Comparison of ENCODE assay signal across 8 cellular contexts in the genomic region with DNA sequence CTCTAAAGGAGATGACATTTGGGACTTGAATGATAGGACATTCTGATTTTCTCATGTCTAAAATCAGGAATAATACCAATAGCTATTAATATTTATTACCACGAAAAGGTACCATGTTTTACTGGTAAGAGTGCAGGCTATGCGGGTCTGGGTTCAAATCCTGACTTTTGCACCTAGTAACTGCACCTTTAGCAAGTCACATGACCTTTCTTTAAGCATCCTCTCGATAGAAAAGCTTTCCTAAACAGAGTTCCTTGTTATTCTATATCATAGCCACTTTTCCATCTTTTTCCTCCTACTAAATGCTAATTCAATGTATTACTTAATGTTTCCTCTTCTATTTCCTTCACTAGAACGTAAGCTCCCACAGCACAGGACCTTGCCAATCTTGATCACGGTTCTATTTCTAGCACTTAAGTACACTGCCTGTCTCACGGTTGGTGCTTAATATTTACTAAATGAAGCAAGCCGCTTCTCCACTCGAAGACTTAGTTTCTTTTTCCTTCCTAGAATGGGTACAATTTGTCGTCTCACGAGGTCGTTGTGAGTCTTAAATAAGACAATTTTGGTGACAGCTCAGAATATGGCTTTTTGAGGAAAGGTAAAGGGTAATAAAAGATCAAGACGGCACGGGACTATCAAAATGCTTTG. TPM values are rescaled to one million over a fixed set of nuclear protein-coding genes. Genes with fewer than 3 reads are reported as not detected.
DNase-seq lines count a peak whose midpoint lies in the region; ATAC-seq and TF ChIP-seq lines count a peak whose summit lies in the region.

No MANE protein-coding gene starts in this region.

- no peaks in the 10 kb centered on the region for H3K27me3 ChIP-seq in Loucy (ENCODE audit: insufficient read depth, low read length, poor library complexity, severe bottlenecking)

- H3K27me3 Mint-ChIP-seq in central memory CD8-positive, alpha-beta T cell: no peaks in the 10 kb centered on the region
- no peaks in the 10 kb centered on the region for H3K27me3 Mint-ChIP-seq in mesothelial cell of epicardium (ENCODE audit: low read depth)

- H3K27ac Mint-ChIP-seq in central memory CD8-positive, alpha-beta T cell (ENCODE audit: low read depth): peak overlapping the region; percentile 99
- H3K27ac Mint-ChIP-seq in mesothelial cell of epicardium: peak overlapping the region; percentile 99

- TF ChIP-seq CTCF in Loucy (conservative IDR thresholded peaks at IDR 0.05; ENCODE audit: low read length) (no peak), mesothelial cell of epicardium (IDR thresholded peaks at IDR 0.05; ENCODE audit: unreplicated experiment) (no peak)

- no peaks in the 10 kb centered on the region for H3K9me3 Mint-ChIP-seq in central memory CD8-positive, alpha-beta T cell
- H3K9me3 Mint-ChIP-seq in mesothelial cell of epicardium: no peaks in the 10 kb centered on the region

- H3K79me2 ChIP-seq in Loucy (ENCODE audit: insufficient read depth, low read length): peaks cover 80% of the 10 kb centered on the region

- DNase-seq in CD1c-positive myeloid dendritic cell (ENCODE audit: extremely low spot score): peak; percentile 24
- no peak for DNase-seq in central memory CD8-positive, alpha-beta T cell (ENCODE audit: low spot score in 2 of 2)
- no peak for DNase-seq in mesothelial cell of epicardium (ENCODE audit: low spot score in 2 of 2, unreplicated experiment in 2 of 2)
- DNase-seq in NCI-H187 treated with DMSO at 0.1 percent for 48 hours (lab: John Stamatoyannopoulos, UW): no peak
- no peak for DNase-seq in NCI-H1048 (lab: John Stamatoyannopoulos, UW)

- H3K9ac ChIP-seq in Loucy (ENCODE audit: low read depth, low read length, poor library complexity, severe bottlenecking): peak overlapping the region; percentile 92

- peak overlapping the region; percentile 92 for H3K4me3 Mint-ChIP-seq in central memory CD8-positive, alpha-beta T cell
- H3K4me3 Mint-ChIP-seq in mesothelial cell of epicardium: peak overlapping the region; percentile 98

- no peaks in the 10 kb centered on the region for H3K9me2 ChIP-seq in Loucy (replicated peaks; ENCODE audit: low read depth, low read length)

- peaks cover 58% of the 10 kb centered on the region for H3K4me1 Mint-ChIP-seq in central memory CD8-positive, alpha-beta T cell
- H3K4me1 Mint-ChIP-seq in mesothelial cell of epicardium: peaks cover 29% of the 10 kb centered on the region

- peak; percentile 16 for ATAC-seq in central memory CD8-positive, alpha-beta T cell (replicated peaks; ENCODE audit: extremely low read depth, poor library complexity, severe bottlenecking)
- ATAC-seq in HG03139 (IDR thresholded peaks at IDR 0.05; ENCODE audit: unreplicated experiment) (no peak), GM19035 (IDR thresholded peaks at IDR 0.05; ENCODE audit: unreplicated experiment) (no peak)

- H2AFZ ChIP-seq in Loucy (ENCODE audit: low read length): peak overlapping the region; percentile 94; the same call in 1 of the 2 replicates

- peaks cover 38% of the 10 kb centered on the region for H3K36me3 Mint-ChIP-seq in central memory CD8-positive, alpha-beta T cell (ENCODE audit: insufficient read depth)
- H3K36me3 Mint-ChIP-seq in mesothelial cell of epicardium: peaks cover 7% of the 10 kb centered on the region

- peak overlapping the region; percentile 86 for H3K4me3 ChIP-seq in Loucy (ENCODE audit: low read length, poor library complexity, severe bottlenecking)

- H4K20me1 ChIP-seq in Loucy (ENCODE audit: insufficient read depth, low read length, poor library complexity, severe bottlenecking): peaks cover 28% of the 10 kb centered on the region

- peaks cover 49% of the 10 kb centered on the region for H3K4me1 ChIP-seq in Loucy (ENCODE audit: insufficient read depth, low read length, poor library complexity, severe bottlenecking)

- no peaks in the 10 kb centered on the region for H3F3A ChIP-seq in Loucy (ENCODE audit: low read depth)

- peak overlapping the region; percentile 79 for H3K4me2 ChIP-seq in Loucy (ENCODE audit: low read depth, low read length, poor library complexity, severe bottlenecking)

- H3K9me3 ChIP-seq in Loucy (ENCODE audit: insufficient read depth, low read depth, low read length): no peaks in the 10 kb centered on the region

- peaks cover 19% of the 10 kb centered on the region; the same call in 1 of the 2 replicates for H3K36me3 ChIP-seq in Loucy (ENCODE audit: insufficient read depth, low read length)

RNA-seq across cellular contexts. Expression of a gene that starts 0.8 kb away (rescaled TPM):
- 16.7 to 22.1 TPM (median 20.5 TPM) in 3 replicates for total RNA-seq in mesothelial cell of epicardium

RNA-seq across cellular contexts. Expression of a gene that starts 0.9 kb away (rescaled TPM):
- total RNA-seq in mesothelial cell of epicardium: 38.7 to 39.9 TPM (median 39.2 TPM) in 3 replicates

RNA-seq across cellular contexts. Expression of a gene that starts 35.1 kb away (rescaled TPM):
- total RNA-seq in mesothelial cell of epicardium: 0.09 TPM in 1 of 3 replicates, not detected in the others
